8 cellular contexts compared by ENCODE assay signal in genomic region chr12:108732489-108732888, GRCh38. TPM values are rescaled to one million over a fixed set of nuclear protein-coding genes. Genes with fewer than 3 reads are reported as not detected.
DNase-seq lines count a peak whose midpoint lies in the region; ATAC-seq and TF ChIP-seq lines count a peak whose summit lies in the region.

No MANE protein-coding gene starts in this region.

- peak overlapping the region; percentile 66 for H2AFZ ChIP-seq in trophoblast cell (ENCODE audit: insufficient read depth, low read length, poor library complexity)

- H3K4me1 ChIP-seq in esophagus muscularis mucosa: peaks cover 16 to 42% (median 33%) of the 10 kb centered on the region in 4 donors
- peaks cover 0 to 6% of the 10 kb centered on the region in 2 experiments for H3K4me1 ChIP-seq in trophoblast cell (ENCODE audit: control insufficient read depth in 1 of 2, insufficient read depth in 2 of 2, low read length in 2 of 2)

- no peaks in the 10 kb centered on the region for H3K27me3 ChIP-seq in esophagus muscularis mucosa
- H3K27me3 ChIP-seq in trophoblast cell (ENCODE audit: insufficient read depth, low read length): no peaks in the 10 kb centered on the region

- no peaks in the 10 kb centered on the region for H3K27me3 Mint-ChIP-seq in Calu3 (ENCODE audit: unreplicated experiment)

- WGBS in esophagus muscularis mucosa: 53% methylated on average over 6 of the region's 6 CpGs
- no CpG with 5 or more reads among the region's 6 CpGs for WGBS in trophoblast cell (ENCODE audit: extremely low coverage, insufficient coverage, insufficient read length)

- H3K14ac ChIP-seq in trophoblast cell (ENCODE audit: low read length): peak overlapping the region; percentile 86

- H4K8ac ChIP-seq in trophoblast cell (ENCODE audit: low read depth, low read length): peak overlapping the region; percentile 84

- no peaks in the 10 kb centered on the region for H3K9me3 ChIP-seq in esophagus muscularis mucosa
- H3K9me3 ChIP-seq in trophoblast cell (ENCODE audit: insufficient read depth, low read depth, low read length): no peaks in the 10 kb centered on the region

- peak overlapping the region; percentile 37 for H4K12ac ChIP-seq in trophoblast cell (ENCODE audit: low read depth, low read length)

- CTCF ChIA-PET in Calu3 (lab: Charles Lee): interaction anchor here (1.1 to 1.3 kb wide), 2 partner anchors 18 to 42 kb away, joined by 3 read pairs; no protein-coding TSS in a partner anchor
- CTCF ChIA-PET in RWPE1 (lab: Yijun Ruan, JAX): interaction anchor here (0.7 kb wide), 1 partner anchor 48 kb away, joined by 4 read pairs; no protein-coding TSS in a partner anchor

- H3K79me2 ChIP-seq in trophoblast cell (ENCODE audit: control insufficient read depth, insufficient read depth, low read length, poor library complexity): peaks cover 13% of the 10 kb centered on the region

- H4K91ac ChIP-seq in trophoblast cell (ENCODE audit: low read depth, low read length): peak overlapping the region; percentile 69

- H3K4me3 ChIP-seq in esophagus muscularis mucosa (peak overlapping the region; percentile 83 to 95 (median 92)), trophoblast cell (ENCODE audit: low read depth, low read length) (no peak overlapping the region)

- no peak for TF ChIP-seq POLR2A in esophagus muscularis mucosa (IDR thresholded peaks at IDR 0.05; ENCODE audit: low read depth)
- TF ChIP-seq POLR2A in erythroblast (IDR thresholded peaks at IDR 0.05; ENCODE audit: low read length): no peak

- H3K27ac ChIP-seq in RWPE1 (peak overlapping the region; percentile 98), esophagus muscularis mucosa (replicated peaks in 1 of 4) (peak overlapping the region; percentile 99 to 100 (median 99)), trophoblast cell (ENCODE audit: low read depth, low read length) (peak overlapping the region; percentile 8)

- H3K4me1 Mint-ChIP-seq in Calu3 (ENCODE audit: low read depth, unreplicated experiment): peaks cover 41% of the 10 kb centered on the region

- no peaks in the 10 kb centered on the region for H3K9me3 Mint-ChIP-seq in Calu3 (ENCODE audit: low read depth, unreplicated experiment)

- H3K36me3 ChIP-seq in esophagus muscularis mucosa (no peaks in the 10 kb centered on the region), trophoblast cell (ENCODE audit: control insufficient read depth in 1 of 2, insufficient read depth in 2 of 2, low read length in 2 of 2) (no peaks in the 10 kb centered on the region)

- H2BK5ac ChIP-seq in trophoblast cell (ENCODE audit: low read depth, low read length, poor library complexity): peak overlapping the region; percentile 52

- H3K4ac ChIP-seq in trophoblast cell (ENCODE audit: low read depth, low read length): peak overlapping the region; percentile 2

- intact Hi-C loops in Calu3 (cut with micrococcal nuclease; ENCODE audit: unreplicated experiment): loop anchor here (5.0 kb wide), 1 partner anchor 125 kb away; the partner anchor contains the start of gene SSH1
- intact Hi-C loops in esophagus muscularis mucosa (cut with DNase I): loop anchor here (5.0 kb wide), 3 partner anchors 40 to 120 kb away; no protein-coding TSS in a partner anchor

- DNase-seq in Calu3 (no peak), RWPE1 (ENCODE audit: low spot score) (no peak), esophagus muscularis mucosa (ENCODE audit: extremely low spot score) (no peak), trophoblast cell (no peak), NK-92 (lab: John Stamatoyannopoulos, UW; ENCODE audit: unreplicated experiment) (no peak), erythroblast (lab: John Stamatoyannopoulos, UW) (no peak), DMS53 treated with DMSO at 0.1 percent for 48 hours (lab: John Stamatoyannopoulos, UW; ENCODE audit: unreplicated experiment) (no peak)

- H3K36me3 Mint-ChIP-seq in Calu3 (ENCODE audit: insufficient read depth, unreplicated experiment): peaks cover 63% of the 10 kb centered on the region

- H3K23ac ChIP-seq in trophoblast cell (ENCODE audit: low read length): no peak overlapping the region

- POLR2A ChIA-PET in RWPE1 (lab: Yijun Ruan, JAX; ENCODE audit: low non-redundant PET): no interaction called here

- peak overlapping the region; percentile 81 for H3K4me3 Mint-ChIP-seq in Calu3 (ENCODE audit: low read depth, unreplicated experiment)

- H3K9ac ChIP-seq in trophoblast cell (ENCODE audit: low read length): no peak overlapping the region

- no peak overlapping the region for H2BK12ac ChIP-seq in trophoblast cell (ENCODE audit: low read length)

- peaks cover 20% of the 10 kb centered on the region for H3K79me1 ChIP-seq in trophoblast cell (ENCODE audit: low read length)

- TF ChIP-seq CTCF in Calu3 (IDR thresholded peaks at IDR 0.05; ENCODE audit: unreplicated experiment) (no peak), RWPE1 (conservative IDR thresholded peaks at IDR 0.05; ENCODE audit: low read depth) (no peak), esophagus muscularis mucosa (IDR thresholded peaks at IDR 0.05) (no peak)

- H3K4me2 ChIP-seq in trophoblast cell (ENCODE audit: low read length): peak overlapping the region; percentile 54

- peak overlapping the region; percentile 97 for H3K27ac Mint-ChIP-seq in Calu3 (ENCODE audit: unreplicated experiment)

- peak overlapping the region; percentile 29 for H2BK120ac ChIP-seq in trophoblast cell (ENCODE audit: insufficient read depth, low read length, poor library complexity)

- H3K18ac ChIP-seq in trophoblast cell (ENCODE audit: low read length): no peak overlapping the region

- TSS peak; percentile 93 for BruUV-seq in Calu3 (replicated peaks; lab: Mats Ljungman, UMichigan)

- ATAC-seq in HG03442 (IDR thresholded peaks at IDR 0.05; ENCODE audit: unreplicated experiment): no peak

- no peak for TF ChIP-seq EP300 in esophagus muscularis mucosa (IDR thresholded peaks at IDR 0.05)

- H2AK5ac ChIP-seq in trophoblast cell (ENCODE audit: low read length): no peak overlapping the region

RNA-seq across cellular contexts. Expression of gene CORO1C, which starts 1.2 kb away (rescaled TPM):
- total RNA-seq in Calu3 (2022) (252 and 270 TPM in 2 replicates), esophagus muscularis mucosa (100 to 1,000 TPM; 221 to 441 (median 315) TPM)
- 213 and 229 TPM in 2 replicates for polyA plus RNA-seq in trophoblast cell (2013)

Comparison
In these comparisons a context has a peak if more than half of its experiments do, and no peak if none do; other contexts are left out.
1. H3K27ac ChIP-seq: peak in every context shown above with its lines; median percentile 99 in esophagus muscularis mucosa; 98 in RWPE1; 8 in trophoblast cell.